ENCODE assay signal across 13 cellular contexts in the genomic region with DNA sequence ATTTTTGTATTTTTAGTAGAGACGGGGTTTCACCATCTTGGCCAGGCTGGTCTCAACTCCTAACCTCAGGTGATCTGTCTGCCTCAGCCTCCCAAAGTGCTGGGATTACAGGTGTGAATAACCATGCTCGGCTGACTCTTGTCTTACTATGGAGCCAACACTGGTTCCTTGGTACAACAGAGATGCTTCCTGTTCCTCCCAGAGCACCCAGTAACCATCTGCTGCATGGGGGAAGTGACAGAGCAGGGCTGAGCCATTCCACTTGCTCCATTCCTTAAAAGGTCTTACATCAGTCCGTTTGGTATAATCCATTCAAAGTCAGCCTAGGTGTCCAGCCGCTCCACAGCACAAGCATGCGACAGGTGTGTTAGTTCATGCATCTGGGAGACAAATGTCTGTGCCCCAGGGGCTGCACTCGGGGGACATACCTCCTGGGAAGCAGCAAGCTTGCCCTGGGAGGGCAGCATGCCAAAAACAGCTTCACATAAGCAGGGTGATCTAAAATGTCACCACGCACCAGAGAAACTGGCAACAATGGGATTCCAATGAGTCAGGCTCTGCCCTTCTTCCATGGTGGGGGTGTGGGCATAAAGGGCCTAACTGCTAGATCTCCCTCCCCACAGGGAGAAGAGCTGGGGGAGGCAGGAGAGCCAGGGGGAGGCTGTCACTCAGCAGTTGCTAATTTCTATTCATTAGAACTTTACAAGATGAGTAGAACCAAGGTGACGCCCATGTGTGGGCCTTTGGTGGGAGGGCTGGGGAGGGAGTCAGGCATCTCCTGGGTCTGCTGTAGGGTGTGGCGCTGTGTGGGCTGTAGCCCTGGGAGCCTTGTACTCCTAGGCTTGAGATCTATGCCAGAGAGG. TPM values are rescaled to one million over a fixed set of nuclear protein-coding genes. Genes with fewer than 3 reads are reported as not detected.
DNase-seq lines count a peak whose midpoint lies in the region; ATAC-seq lines count a peak whose summit lies in the region.
"Had no signal": no experiment of that assay in that cellular context is flagged by ENCODE, and none has a peak within 500 bp of the region (broad histone marks: within the 10 kb centered on the region; RNA-seq: fewer than 3 reads in every experiment).

No MANE protein-coding gene starts in this region.

- DNase-seq in NCI-H2081 (lab: John Stamatoyannopoulos, UW) (peak; percentile 37 to 63), NCI-H2081 treated with DMSO at 0.1 percent for 48 hours (lab: John Stamatoyannopoulos, UW) (no peak), NCI-H345 treated with DMSO at 0.1 percent for 48 hours (lab: John Stamatoyannopoulos, UW; ENCODE audit: unreplicated experiment) (peak; percentile 86), NOMO-1 treated with dmso at 0.1 percent for 144 hours (lab: John Stamatoyannopoulos, UW; ENCODE audit: unreplicated experiment) (no peak), NCI-H774 (lab: John Stamatoyannopoulos, UW) (no peak)
- DNase-seq: erythroblast; H7; islet precursor cell; Karpas-422; stimulated activated naive CD8-positive, alpha-beta T cell treated with anti-CD3 and anti-CD28 coated beads, Interleukin-15, Interleukin-2, amounts not matched to agents 100 U/mL and 50 U/mL, for 24 hours had no signal

- no peak overlapping the region for H3K4me3 ChIP-seq in skeletal muscle satellite cell (ENCODE audit: low read length)

- no peaks in the 10 kb centered on the region for H3K27me3 ChIP-seq in skeletal muscle satellite cell (ENCODE audit: control insufficient read depth, insufficient read depth, low read length)

- peak overlapping the region; percentile 7 for H3K4me2 ChIP-seq in skeletal muscle satellite cell (ENCODE audit: low read length)

- no peaks in the 10 kb centered on the region for H3K9me3 ChIP-seq in skeletal muscle satellite cell (replicated peaks; ENCODE audit: low read length)

- H3K4me1 ChIP-seq in skeletal muscle satellite cell (ENCODE audit: control insufficient read depth, insufficient read depth, low read length): peaks cover 12% of the 10 kb centered on the region

- no peak overlapping the region for H3K9ac ChIP-seq in skeletal muscle satellite cell (ENCODE audit: low read depth, low read length)

- peaks cover 6% of the 10 kb centered on the region for H3K36me3 ChIP-seq in skeletal muscle satellite cell (ENCODE audit: insufficient read depth, low read length)

- ATAC-seq in esophagus mucosa (peak; percentile 12), HG02610 (IDR thresholded peaks at IDR 0.05; ENCODE audit: unreplicated experiment) (no peak)
- ATAC-seq: stimulated activated naive CD8-positive, alpha-beta T cell treated with anti-CD3 and anti-CD28 coated beads, Interleukin-15, Interleukin-2, amounts not matched to agents 100 U/mL and 50 U/mL, for 24 hours had no signal

RNA-seq across cellular contexts. Expression of gene PIPOX, which starts 35.5 kb away (rescaled TPM):
- total RNA-seq in esophagus mucosa: 0.64 TPM
- total RNA-seq in skeletal muscle satellite cell (2012; rRNA removed): 0.22 and 0.76 TPM in 2 replicates

Comparison
In these comparisons a context has a peak if more than half of its experiments do, and no peak if none do; other contexts are left out.
1. DNase-seq: peak in NCI-H2081 (2 of 2) and NCI-H345 treated with DMSO at 0.1 percent for 48 hours (single experiment); none in NCI-H2081 treated with DMSO at 0.1 percent for 48 hours (single experiment), NOMO-1 treated with dmso at 0.1 percent for 144 hours (single experiment) and NCI-H774 (single experiment).